Comparison of ENCODE assay signal across 17 cellular contexts in the genomic region with DNA sequence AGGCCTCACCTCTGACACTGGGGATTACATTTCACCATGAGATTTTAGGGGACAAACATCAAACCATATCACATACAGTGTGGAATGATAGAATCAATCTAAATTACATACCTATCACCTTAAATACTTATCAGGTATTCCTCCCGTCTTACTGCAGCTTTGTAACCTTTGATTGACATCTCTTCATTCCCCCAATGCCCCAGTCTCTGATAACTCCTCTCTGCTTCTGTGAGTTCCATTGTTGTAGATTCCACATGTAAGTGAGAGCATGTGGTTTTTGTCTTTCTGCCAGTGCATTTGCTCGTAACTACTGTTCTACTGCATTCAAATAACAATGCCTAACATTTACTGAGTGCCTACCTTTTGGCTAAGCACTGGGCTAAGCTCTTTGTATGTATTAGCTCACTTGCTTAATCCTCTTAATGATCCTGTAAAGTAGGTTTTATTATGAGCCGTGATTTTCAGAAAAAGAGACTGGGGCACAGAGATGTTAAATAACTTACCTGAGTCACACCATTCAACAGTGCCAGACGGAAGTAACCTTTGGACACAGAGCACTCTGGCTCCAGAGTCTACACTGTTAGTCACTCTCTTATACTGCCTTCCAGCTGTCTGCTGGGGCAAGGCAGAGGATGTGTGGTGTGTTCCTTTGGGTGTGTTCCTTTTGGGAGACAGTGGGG.
DNase-seq lines count a peak whose midpoint lies in the region; ATAC-seq, FAIRE-seq and TF ChIP-seq lines count a peak whose summit lies in the region.
"Had no signal": no experiment of that assay in that cellular context is flagged by ENCODE, and none has a peak within 500 bp of the region (broad histone marks: within the 10 kb centered on the region; RNA-seq: fewer than 3 reads in every experiment).

No MANE protein-coding gene starts in this region.

- H3K36me3 Mint-ChIP-seq in MCF 10A (ENCODE audit: insufficient read depth, unreplicated experiment): no peaks in the 10 kb centered on the region
- H3K36me3 Mint-ChIP-seq in activated T-helper 2 cell treated with anti-CD3 and anti-CD28 coated beads, Interferon-gamma antibody, Interleukin-2, Interleukin-4, amounts not matched to agents 10 μg/mL and 5 μg/mL and 100 μg/mL, durations not matched to agents 14 hours and 24 hours and 36 hours (ENCODE audit: low read depth): no peaks in the 10 kb centered on the region
- H3K36me3 Mint-ChIP-seq: naive B cell had no signal

- H3K27me3 Mint-ChIP-seq in MCF 10A (ENCODE audit: insufficient read depth, unreplicated experiment): peaks cover 50% of the 10 kb centered on the region
- H3K27me3 Mint-ChIP-seq in activated T-helper 2 cell treated with anti-CD3 and anti-CD28 coated beads, Interferon-gamma antibody, Interleukin-2, Interleukin-4, amounts not matched to agents 10 μg/mL and 5 μg/mL and 100 μg/mL, durations not matched to agents 14 hours and 24 hours and 36 hours (ENCODE audit: low read depth): no peaks in the 10 kb centered on the region

- H3K79me2 ChIP-seq in keratinocyte (ENCODE audit: control insufficient read depth, insufficient read depth, low read length): no peaks in the 10 kb centered on the region

- H3K4me1 Mint-ChIP-seq in MCF 10A (ENCODE audit: insufficient read depth, unreplicated experiment): peaks cover 12% of the 10 kb centered on the region
- H3K4me1 Mint-ChIP-seq in activated T-helper 2 cell treated with anti-CD3 and anti-CD28 coated beads, Interferon-gamma antibody, Interleukin-2, Interleukin-4, amounts not matched to agents 10 μg/mL and 5 μg/mL and 100 μg/mL, durations not matched to agents 14 hours and 24 hours and 36 hours (ENCODE audit: low read depth): no peaks in the 10 kb centered on the region
- H3K4me1 Mint-ChIP-seq: naive B cell had no signal

- peak overlapping the region; percentile 64 for H3K4me2 ChIP-seq in keratinocyte (ENCODE audit: control insufficient read depth, extremely low read depth, insufficient read depth, low read depth, low read length)

- no peaks in the 10 kb centered on the region for H3K9me1 ChIP-seq in keratinocyte (ENCODE audit: control insufficient read depth, extremely low read depth, insufficient read depth, low read length)

- FAIRE-seq in keratinocyte (lab: Jason Lieb, UNC): peak; percentile 84
- FAIRE-seq: A204.1, G401.6 had no signal

- H3K27ac ChIP-seq in breast epithelium (peak overlapping the region in 1 of 2 donors; percentile 4), keratinocyte (ENCODE audit: control insufficient read depth, insufficient read depth, low read length) (peak overlapping the region; percentile 66)
- H3K27ac ChIP-seq: cardiac muscle cell, heart right ventricle had no signal

- H3K9me3 ChIP-seq in breast epithelium: no peaks in the 10 kb centered on the region
- no peaks in the 10 kb centered on the region for H3K9me3 ChIP-seq in keratinocyte (ENCODE audit: control insufficient read depth, low read depth, low read length)
- H3K9me3 ChIP-seq: heart right ventricle had no signal

- H4K20me1 ChIP-seq in keratinocyte (ENCODE audit: control insufficient read depth, extremely low read depth, insufficient read depth, low read length): no peaks in the 10 kb centered on the region

- dilution Hi-C loops in keratinocyte (cut with MboI; ENCODE audit: extremely low pct_ligation_motif_present, low sequenced_read_pairs): no loop called here

- no peak overlapping the region for H3K4me3 ChIP-seq in breast epithelium
- H3K4me3 ChIP-seq in keratinocyte (ENCODE audit: control insufficient read depth in 2 of 3, extremely low read depth in 1 of 3, insufficient read depth in 2 of 3, low read depth in 1 of 3, low read length in 3 of 3): peak overlapping the region in 1 of 3 experiments; percentile 19
- H3K4me3 ChIP-seq: cardiac muscle cell, heart right ventricle had no signal

- peak; percentile 82 for DNase-seq in MCF 10A (ENCODE audit: unreplicated experiment)
- no peak for DNase-seq in breast epithelium (ENCODE audit: low spot score in 2 of 2)
- peak; percentile 53 for DNase-seq in astrocyte of the hippocampus (ENCODE audit: low read depth, low spot score)
- peak; percentile 54 for DNase-seq in keratinocyte (ENCODE audit: low read depth, low spot score)
- DNase-seq in head of caudate nucleus: no peak
- no peak for DNase-seq in activated T-helper 2 cell treated with anti-CD3 and anti-CD28 coated beads, Interferon-gamma antibody, Interleukin-2, Interleukin-4, amounts not matched to agents 10 μg/mL and 5 μg/mL and 100 μg/mL, durations not matched to agents 14 hours and 24 hours and 36 hours (ENCODE audit: low spot score)
- no peak for DNase-seq in hepatic stellate cell (ENCODE audit: low spot score)
- DNase-seq: activated T-cell treated with anti-CD3 and anti-CD28 coated beads for 4 hours; GOT3; heart right ventricle; naive B cell; NCI-H1105; stimulated activated naive CD8-positive, alpha-beta T cell treated with anti-CD3 and anti-CD28 coated beads, Interleukin-15, Interleukin-2, amounts not matched to agents 100 U/mL and 50 U/mL, for 24 hours had no signal

- no peak for ATAC-seq in GM19463 (IDR thresholded peaks at IDR 0.05; ENCODE audit: unreplicated experiment)
- ATAC-seq: stimulated activated naive CD8-positive, alpha-beta T cell treated with anti-CD3 and anti-CD28 coated beads, Interleukin-15, Interleukin-2, amounts not matched to agents 100 U/mL and 50 U/mL, for 24 hours had no signal

- no peak overlapping the region for H3K4me3 Mint-ChIP-seq in MCF 10A (ENCODE audit: unreplicated experiment)
- H3K4me3 Mint-ChIP-seq in activated T-helper 2 cell treated with anti-CD3 and anti-CD28 coated beads, Interferon-gamma antibody, Interleukin-2, Interleukin-4, amounts not matched to agents 10 μg/mL and 5 μg/mL and 100 μg/mL, durations not matched to agents 14 hours and 24 hours and 36 hours (ENCODE audit: low read depth): no peak overlapping the region
- H3K4me3 Mint-ChIP-seq: naive B cell had no signal

- no peak for TF ChIP-seq CTCF in MCF 10A (IDR thresholded peaks at IDR 0.05; ENCODE audit: unreplicated experiment)
- no peak for TF ChIP-seq CTCF in breast epithelium (IDR thresholded peaks at IDR 0.05)
- TF ChIP-seq CTCF in keratinocyte (optimal IDR thresholded peaks at IDR 0.05 in 1 of 3, IDR thresholded peaks at IDR 0.05 in 1 of 3, conservative IDR thresholded peaks at IDR 0.05 in 1 of 3; ENCODE audit: extremely low read depth in 1 of 3, insufficient read depth in 2 of 3, low read length in 3 of 3): no peak

- no peak for TF ChIP-seq POLR2A in breast epithelium (IDR thresholded peaks at IDR 0.05)

- H3K36me3 ChIP-seq in breast epithelium: no peaks in the 10 kb centered on the region
- no peaks in the 10 kb centered on the region for H3K36me3 ChIP-seq in keratinocyte (ENCODE audit: control insufficient read depth in 2 of 2, extremely low read depth in 1 of 2, insufficient read depth in 2 of 2, low read length in 2 of 2)
- H3K36me3 ChIP-seq: cardiac muscle cell, heart right ventricle had no signal

- no peaks in the 10 kb centered on the region for H3K9me3 Mint-ChIP-seq in MCF 10A (ENCODE audit: unreplicated experiment)
- no peaks in the 10 kb centered on the region for H3K9me3 Mint-ChIP-seq in activated T-helper 2 cell treated with anti-CD3 and anti-CD28 coated beads, Interferon-gamma antibody, Interleukin-2, Interleukin-4, amounts not matched to agents 10 μg/mL and 5 μg/mL and 100 μg/mL, durations not matched to agents 14 hours and 24 hours and 36 hours
- H3K9me3 Mint-ChIP-seq: naive B cell had no signal

- intact Hi-C loops in MCF 10A (cut with micrococcal nuclease) (loop anchor here (10.0 kb wide), 1 partner anchor 246 kb away; a partner anchor contains a TSS), breast epithelium (cut with DNase I; ENCODE audit: low total_unique reads) (no loop called here), head of caudate nucleus (cut with DNase I) (no loop called here)
- intact Hi-C loops in activated T-helper 2 cell treated with anti-CD3 and anti-CD28 coated beads, Interferon-gamma antibody, Interleukin-2, Interleukin-4, amounts not matched to agents 10 μg/mL and 5 μg/mL and 100 μg/mL, durations not matched to agents 14 hours and 24 hours and 36 hours (cut with micrococcal nuclease): no loop called here

- CTCF ChIA-PET in MCF 10A (lab: Yijun Ruan, JAX): interaction anchor here (0.5 to 1.2 kb wide), 5 partner anchors 8 to 604 kb away, joined by 3 to 7 read pairs (median 3); no protein-coding TSS in a partner anchor

- no peak overlapping the region for H2AFZ ChIP-seq in keratinocyte (ENCODE audit: control insufficient read depth, low read length)

- no peak overlapping the region for H3K27ac Mint-ChIP-seq in MCF 10A (ENCODE audit: low read depth, unreplicated experiment)
- no peak overlapping the region for H3K27ac Mint-ChIP-seq in activated T-helper 2 cell treated with anti-CD3 and anti-CD28 coated beads, Interferon-gamma antibody, Interleukin-2, Interleukin-4, amounts not matched to agents 10 μg/mL and 5 μg/mL and 100 μg/mL, durations not matched to agents 14 hours and 24 hours and 36 hours

- BruUV-seq in MCF 10A (replicated peaks; lab: Mats Ljungman, UMichigan): no TSS peak

- POLR2A ChIA-PET in MCF 10A (lab: Yijun Ruan, JAX): interaction anchor here (0.6 to 1.6 kb wide), 4 partner anchors 9 to 1375 kb away, joined by 3 to 5 read pairs (median 5); no protein-coding TSS in a partner anchor

- H3K9ac ChIP-seq in keratinocyte (ENCODE audit: control insufficient read depth, extremely low read depth, insufficient read depth, low read length): peak overlapping the region; percentile 46

- H3K27me3 ChIP-seq in breast epithelium (peaks cover 0 to 53% of the 10 kb centered on the region in 2 donors), keratinocyte (ENCODE audit: control insufficient read depth, extremely low read depth, insufficient read depth, low read length) (no peaks in the 10 kb centered on the region)

- no peaks in the 10 kb centered on the region for H3K4me1 ChIP-seq in breast epithelium
- H3K4me1 ChIP-seq in keratinocyte (ENCODE audit: control insufficient read depth, extremely low read depth, insufficient read depth, low read length): peaks cover 45% of the 10 kb centered on the region
- H3K4me1 ChIP-seq: heart right ventricle had no signal

Comparison
In these comparisons a context has a peak if more than half of its experiments do, and no peak if none do; other contexts are left out.
1. DNase-seq: peak in MCF 10A (single experiment), astrocyte of the hippocampus (single experiment) and keratinocyte (single experiment); none in breast epithelium (0 of 2), head of caudate nucleus (0 of 42), activated T-helper 2 cell treated with anti-CD3 and anti-CD28 coated beads, Interferon-gamma antibody, Interleukin-2, Interleukin-4, amounts not matched to agents 10 μg/mL and 5 μg/mL and 100 μg/mL, durations not matched to agents 14 hours and 24 hours and 36 hours (single experiment) and hepatic stellate cell (single experiment).